In the genomic region with DNA sequence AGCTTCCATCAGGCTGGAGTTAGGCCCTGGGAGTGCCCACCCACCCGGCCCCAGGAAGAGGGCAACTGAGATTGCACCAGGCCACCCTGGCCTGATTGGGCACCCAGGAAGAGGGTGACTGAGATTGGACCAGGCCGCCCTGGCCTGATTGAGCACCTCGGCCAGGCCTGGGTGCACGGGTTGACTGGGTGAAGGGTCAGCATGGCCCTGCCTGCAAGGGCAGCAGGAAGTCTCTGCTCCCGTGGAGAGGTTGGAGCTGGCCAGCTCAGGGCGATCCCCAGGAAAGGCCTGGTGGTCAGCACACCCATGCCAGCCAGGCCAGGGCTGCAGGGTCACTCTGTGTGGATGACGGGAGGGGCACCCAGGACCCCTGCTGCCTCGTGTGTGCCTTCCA, we compare ENCODE assay signal across 34 cellular contexts. TPM values are rescaled to one million over a fixed set of nuclear protein-coding genes. Genes with fewer than 3 reads are reported as not detected.
"Had no signal": no experiment of that assay in that cellular context is flagged by ENCODE, and none has a peak within 500 bp of the region (broad histone marks: within the 10 kb centered on the region; RNA-seq: fewer than 3 reads in every experiment).

No MANE protein-coding gene starts in this region.

- FAIRE-seq: bronchial epithelial cell had no signal

- H3K9me3 ChIP-seq: MG63 had no signal

- ATAC-seq: activated CD8-positive, alpha-beta T cell treated with anti-CD3 and anti-CD28 coated beads for 36 hours; Panc1; SK-N-SH treated with all-trans-retinoic acid at 6 μM for 48 hours; T-cell; T-helper 17 cell had no signal

- H3K27ac ChIP-seq: WERI-Rb-1 had no signal

- H3K4me3 Mint-ChIP-seq: activated CD4-positive, alpha-beta T cell treated with anti-CD3 and anti-CD28 coated beads, Interleukin-2, amount 10 ng/mL, durations not matched to agents 24 days and 14 days; activated CD8-positive, alpha-beta T cell treated with anti-CD3 and anti-CD28 coated beads for 36 hours; activated naive CD4-positive, alpha-beta T cell treated with anti-CD3 and anti-CD28 coated beads, Interleukin-2, amount 50 U/mL, for 24 hours; activated naive CD8-positive, alpha-beta T cell treated with anti-CD3 and anti-CD28 coated beads, Interleukin-2, amount 10 ng/mL, durations not matched to agents 7 days and 5 days; activated T-cell treated with anti-CD3 and anti-CD28 coated beads, Interleukin-2, amount 50 U/mL, for 24 hours; brain; T-cell; T-helper 17 cell had no signal

- H3K4me3 ChIP-seq: MG63 had no signal

- H3K27me3 Mint-ChIP-seq: activated CD4-positive, alpha-beta T cell treated with anti-CD3 and anti-CD28 coated beads, Interleukin-2, amount 10 ng/mL, durations not matched to agents 24 days and 14 days; activated CD8-positive, alpha-beta T cell treated with anti-CD3 and anti-CD28 coated beads for 36 hours; activated naive CD4-positive, alpha-beta T cell treated with anti-CD3 and anti-CD28 coated beads, Interleukin-2, amount 50 U/mL, for 24 hours; activated naive CD8-positive, alpha-beta T cell treated with anti-CD3 and anti-CD28 coated beads, Interleukin-2, amount 10 ng/mL, durations not matched to agents 7 days and 5 days; activated T-cell treated with anti-CD3 and anti-CD28 coated beads, Interleukin-2, amount 50 U/mL, for 24 hours; T-cell had no signal

- H3K27ac Mint-ChIP-seq: activated CD4-positive, alpha-beta T cell treated with anti-CD3 and anti-CD28 coated beads, Interleukin-2, amount 10 ng/mL, durations not matched to agents 24 days and 14 days; activated CD8-positive, alpha-beta T cell treated with anti-CD3 and anti-CD28 coated beads for 36 hours; activated naive CD4-positive, alpha-beta T cell treated with anti-CD3 and anti-CD28 coated beads, Interleukin-2, amount 50 U/mL, for 24 hours; activated naive CD8-positive, alpha-beta T cell treated with anti-CD3 and anti-CD28 coated beads, Interleukin-2, amount 10 ng/mL, durations not matched to agents 7 days and 5 days; activated T-cell treated with anti-CD3 and anti-CD28 coated beads, Interleukin-2, amount 50 U/mL, for 24 hours; activated T-helper 2 cell treated with anti-CD3 and anti-CD28 coated beads, Interferon-gamma antibody, Interleukin-2, Interleukin-4, amounts not matched to agents 10 μg/mL and 5 μg/mL and 100 μg/mL, durations not matched to agents 14 hours and 24 hours and 36 hours; brain; T-cell; T-helper 17 cell had no signal

- H3K36me3 Mint-ChIP-seq: activated naive CD4-positive, alpha-beta T cell treated with anti-CD3 and anti-CD28 coated beads, Interleukin-2, amount 50 U/mL, for 24 hours; activated naive CD8-positive, alpha-beta T cell treated with anti-CD3 and anti-CD28 coated beads, Interleukin-2, amount 10 ng/mL, durations not matched to agents 7 days and 5 days; brain; T-cell had no signal

- H3K9me3 Mint-ChIP-seq: activated CD4-positive, alpha-beta T cell treated with anti-CD3 and anti-CD28 coated beads, Interleukin-2, amount 10 ng/mL, durations not matched to agents 24 days and 14 days; activated CD8-positive, alpha-beta T cell treated with anti-CD3 and anti-CD28 coated beads for 36 hours; activated naive CD4-positive, alpha-beta T cell treated with anti-CD3 and anti-CD28 coated beads, Interleukin-2, amount 50 U/mL, for 24 hours; activated naive CD8-positive, alpha-beta T cell treated with anti-CD3 and anti-CD28 coated beads, Interleukin-2, amount 10 ng/mL, durations not matched to agents 7 days and 5 days; activated T-cell treated with anti-CD3 and anti-CD28 coated beads, Interleukin-2, amount 50 U/mL, for 24 hours; activated T-helper 2 cell treated with anti-CD3 and anti-CD28 coated beads, Interferon-gamma antibody, Interleukin-2, Interleukin-4, amounts not matched to agents 10 μg/mL and 5 μg/mL and 100 μg/mL, durations not matched to agents 14 hours and 24 hours and 36 hours; brain; T-cell had no signal

- H3K4me1 Mint-ChIP-seq: activated CD4-positive, alpha-beta T cell treated with anti-CD3 and anti-CD28 coated beads, Interleukin-2, amount 10 ng/mL, durations not matched to agents 24 days and 14 days; activated naive CD4-positive, alpha-beta T cell treated with anti-CD3 and anti-CD28 coated beads, Interleukin-2, amount 50 U/mL, for 24 hours; activated naive CD8-positive, alpha-beta T cell treated with anti-CD3 and anti-CD28 coated beads, Interleukin-2, amount 10 ng/mL, durations not matched to agents 7 days and 5 days; T-cell; T-helper 17 cell had no signal

- H3K27me3 ChIP-seq: MG63 had no signal

- H3K36me3 ChIP-seq: MG63, WERI-Rb-1 had no signal

- DNase-seq: activated CD4-positive, alpha-beta T cell treated with anti-CD3 and anti-CD28 coated beads, Interleukin-2, amount 10 ng/mL, durations not matched to agents 24 days and 14 days; activated CD4-positive, alpha-beta T cell treated with anti-CD3 and anti-CD28 coated beads, Interleukin-2, amount 50 U/mL, for 4 hours; activated CD8-positive, alpha-beta T cell treated with anti-CD3 and anti-CD28 coated beads for 36 hours; activated gamma-delta T cell; activated naive CD4-positive, alpha-beta T cell treated with Interleukin-2 at 50 U/mL for 16 hours; activated naive CD8-positive, alpha-beta T cell treated with anti-CD3 and anti-CD28 coated beads, Interleukin-2, amount 10 ng/mL, durations not matched to agents 7 days and 5 days; activated T-cell treated with anti-CD3 and anti-CD28 coated beads, Interleukin-2, amount 50 U/mL, for 24 hours; Kasumi-1; KG1; MG63; NCI-H1048; NCI-H1105 treated with DMSO at 0.1 percent for 48 hours; NCI-H1436; NCI-H1694; NCI-H1930; NCI-H2081 treated with DMSO at 0.1 percent for 48 hours; NCI-H345; NCI-H524 treated with DMSO at 0.1 percent for 48 hours; SIG-M5; T-cell; T-helper 17 cell; T1000; WERI-Rb-1 had no signal

RNA-seq across cellular contexts. Expression of a gene that starts 11.8 kb away (rescaled TPM):
- total RNA-seq: activated CD4-positive, alpha-beta T cell treated with anti-CD3 and anti-CD28 coated beads, Interleukin-2, amount 10 ng/mL, durations not matched to agents 24 days and 14 days; activated T-helper 2 cell treated with anti-CD3 and anti-CD28 coated beads, Interferon-gamma antibody, Interleukin-2, Interleukin-4, amounts not matched to agents 10 μg/mL and 5 μg/mL and 100 μg/mL, durations not matched to agents 14 hours and 24 hours and 36 hours; bronchial epithelial cell; NCI-H460; T-helper 17 cell had no signal

RNA-seq across cellular contexts. Expression of a gene that starts 21.5 kb away (rescaled TPM):
- total RNA-seq: activated CD4-positive, alpha-beta T cell treated with anti-CD3 and anti-CD28 coated beads, Interleukin-2, amount 10 ng/mL, durations not matched to agents 24 days and 14 days; activated CD8-positive, alpha-beta memory T cell treated with anti-CD3 and anti-CD28 coated beads for 36 hours; activated CD8-positive, alpha-beta T cell treated with anti-CD3 and anti-CD28 coated beads for 36 hours; activated naive CD8-positive, alpha-beta T cell treated with anti-CD3 and anti-CD28 coated beads, Interleukin-2, amount 10 ng/mL, durations not matched to agents 7 days and 5 days; activated T-helper 2 cell treated with anti-CD3 and anti-CD28 coated beads, Interferon-gamma antibody, Interleukin-2, Interleukin-4, amounts not matched to agents 10 μg/mL and 5 μg/mL and 100 μg/mL, durations not matched to agents 14 hours and 24 hours and 36 hours; bronchial epithelial cell; NCI-H460; RPMI7951; SK-MEL-5; T-cell; T-helper 17 cell had no signal
- polyA plus RNA-seq: adipose tissue had no signal
